In the genomic region with DNA sequence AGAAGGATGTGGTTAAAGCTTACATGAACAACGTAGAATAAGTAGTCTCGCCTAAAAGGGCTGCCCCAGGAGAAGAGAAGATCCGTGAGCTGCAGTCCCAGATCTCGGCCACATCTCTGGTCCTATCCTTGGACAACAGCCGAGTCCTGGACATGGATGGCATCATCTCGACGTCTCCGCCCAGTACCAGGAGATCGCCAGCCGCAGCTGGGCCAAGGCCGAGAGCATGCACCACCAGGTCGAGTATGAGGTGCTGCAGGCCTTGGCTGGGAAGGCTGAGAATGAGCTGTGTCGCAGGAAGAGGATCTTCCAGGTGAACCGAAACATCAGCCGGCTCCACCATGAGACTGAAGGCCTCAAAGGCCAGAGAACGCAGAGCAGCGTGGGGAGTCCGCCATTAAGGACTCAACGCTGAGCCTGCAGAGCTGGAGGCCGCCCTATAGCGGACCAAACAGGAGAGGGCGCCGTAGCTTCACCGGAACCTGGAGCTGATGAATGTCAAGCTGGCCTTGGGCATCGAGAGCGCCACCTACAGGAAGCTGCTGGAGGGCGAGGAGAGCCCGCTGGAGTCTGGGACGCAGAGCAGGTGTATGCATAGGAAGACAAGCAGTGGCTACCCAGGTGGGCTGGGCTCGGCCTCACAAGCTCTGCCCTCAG, we compare ENCODE assay signal across 1 cellular context.
TF ChIP-seq lines count a peak whose summit lies in the region.

No MANE protein-coding gene starts in this region.

TF ChIP-seq in IMR-90, 13 proteins besides CTCF, POLR2A, EP300 and RAD21 (continued from another document):
- TF ChIP-seq, protein P1, sequence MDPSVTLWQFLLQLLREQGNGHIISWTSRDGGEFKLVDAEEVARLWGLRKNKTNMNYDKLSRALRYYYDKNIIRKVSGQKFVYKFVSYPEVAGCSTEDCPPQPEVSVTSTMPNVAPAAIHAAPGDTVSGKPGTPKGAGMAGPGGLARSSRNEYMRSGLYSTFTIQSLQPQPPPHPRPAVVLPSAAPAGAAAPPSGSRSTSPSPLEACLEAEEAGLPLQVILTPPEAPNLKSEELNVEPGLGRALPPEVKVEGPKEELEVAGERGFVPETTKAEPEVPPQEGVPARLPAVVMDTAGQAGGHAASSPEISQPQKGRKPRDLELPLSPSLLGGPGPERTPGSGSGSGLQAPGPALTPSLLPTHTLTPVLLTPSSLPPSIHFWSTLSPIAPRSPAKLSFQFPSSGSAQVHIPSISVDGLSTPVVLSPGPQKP (IDR thresholded peaks at IDR 0.05; ENCODE audit: borderline replicate concordance, low read depth, low read length) = no peak
- no peak for TF ChIP-seq MAFK (IDR thresholded peaks at IDR 0.05; ENCODE audit: low read depth, low read length)
- no peak for TF ChIP-seq RCOR1 (IDR thresholded peaks at IDR 0.05; ENCODE audit: insufficient replicate concordance, low read length)
- no peak for TF ChIP-seq BHLHE40 (IDR thresholded peaks at IDR 0.05; ENCODE audit: low read depth, low read length)
- no peak for TF ChIP-seq FOS (IDR thresholded peaks at IDR 0.05; ENCODE audit: low read depth, low read length)
- TF ChIP-seq MAZ (IDR thresholded peaks at IDR 0.05; ENCODE audit: borderline replicate concordance, low read depth, low read length) = no peak
- no peak for TF ChIP-seq MXI1 (IDR thresholded peaks at IDR 0.05; ENCODE audit: borderline replicate concordance, low read depth, low read length)
- no peak for TF ChIP-seq SMC3 (IDR thresholded peaks at IDR 0.05; ENCODE audit: low read depth, low read length)
- TF ChIP-seq, protein P2, sequence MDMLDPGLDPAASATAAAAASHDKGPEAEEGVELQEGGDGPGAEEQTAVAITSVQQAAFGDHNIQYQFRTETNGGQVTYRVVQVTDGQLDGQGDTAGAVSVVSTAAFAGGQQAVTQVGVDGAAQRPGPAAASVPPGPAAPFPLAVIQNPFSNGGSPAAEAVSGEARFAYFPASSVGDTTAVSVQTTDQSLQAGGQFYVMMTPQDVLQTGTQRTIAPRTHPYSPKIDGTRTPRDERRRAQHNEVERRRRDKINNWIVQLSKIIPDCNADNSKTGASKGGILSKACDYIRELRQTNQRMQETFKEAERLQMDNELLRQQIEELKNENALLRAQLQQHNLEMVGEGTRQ (IDR thresholded peaks at IDR 0.05; ENCODE audit: low read depth, low read length) = no peak
- no peak for TF ChIP-seq RFX5 (IDR thresholded peaks at IDR 0.05; ENCODE audit: low read depth, low read length)
- no peak for TF ChIP-seq CHD1 (IDR thresholded peaks at IDR 0.05; ENCODE audit: low read depth, low read length)
- TF ChIP-seq NFE2L2 (IDR thresholded peaks at IDR 0.05; ENCODE audit: low read depth, low read length) = no peak
